ENCODE assay signal across 12 cellular contexts in the genomic region with DNA sequence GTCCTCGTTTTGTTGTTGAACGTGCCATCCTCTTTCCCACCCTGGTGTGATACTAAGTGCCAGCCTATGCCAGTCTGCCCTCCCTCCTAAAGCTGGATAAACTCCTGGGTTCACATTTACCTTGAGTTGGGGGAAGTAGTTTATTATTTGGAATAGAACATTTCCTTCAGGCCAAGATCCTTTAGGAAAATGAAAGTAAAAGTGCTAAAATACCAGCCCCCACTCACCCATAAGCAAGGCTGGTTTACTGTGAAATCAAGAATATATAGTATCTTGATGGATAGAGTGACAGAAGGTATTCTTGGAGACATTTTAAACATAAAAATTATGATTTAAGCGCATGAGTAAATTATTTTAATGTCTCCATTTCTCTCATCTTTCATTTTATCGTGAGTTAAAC. TPM values are rescaled to one million over a fixed set of nuclear protein-coding genes. Genes with fewer than 3 reads are reported as not detected.
DNase-seq lines count a peak whose midpoint lies in the region; TF ChIP-seq lines count a peak whose summit lies in the region.
"Had no signal": no experiment of that assay in that cellular context is flagged by ENCODE, and none has a peak within 500 bp of the region (broad histone marks: within the 10 kb centered on the region; RNA-seq: fewer than 3 reads in every experiment).

No MANE protein-coding gene starts in this region.

- H3K27ac ChIP-seq in SU-DHL-6 (ENCODE audit: low read depth, low read length) (peak overlapping the region; percentile 35), skin epidermis (peak overlapping the region in 12 of 21 experiments; percentile 5 to 45 (median 19)), mesendoderm (ENCODE audit: low read depth, low read length) (no peak overlapping the region)
- H3K27ac ChIP-seq: BLaER1, neutrophil had no signal

- H3K36me3 Mint-ChIP-seq in activated T-cell treated with anti-CD3 and anti-CD28 coated beads, Interleukin-2, amount 50 U/mL, for 24 hours (ENCODE audit: low read depth), result no peaks in the 10 kb centered on the region
- H3K36me3 Mint-ChIP-seq in progenitor cell of endocrine pancreas (ENCODE audit: insufficient read depth), result peaks cover 23% of the 10 kb centered on the region

- DNase-seq in AG10803 (ENCODE audit: low read depth) (no peak), fibroblast of villous mesenchyme (ENCODE audit: low read depth) (peak; percentile 63), kidney tubule cell (ENCODE audit: low spot score) (no peak), progenitor cell of endocrine pancreas (ENCODE audit: low spot score, unreplicated experiment) (no peak), mesendoderm (no peak)
- no peak for DNase-seq in activated T-cell treated with anti-CD3 and anti-CD28 coated beads, Interleukin-2, amount 50 U/mL, for 24 hours
- DNase-seq: NCI-H446; stimulated activated CD4-positive, alpha-beta T cell treated with anti-CD3 and anti-CD28 coated beads, Interleukin-4, amount 100 ng/mL, for 1 hour had no signal

- H3K27me3 ChIP-seq in SU-DHL-6 (ENCODE audit: low read length) (no peaks in the 10 kb centered on the region), mesendoderm (ENCODE audit: insufficient read depth, low read length, poor library complexity) (no peaks in the 10 kb centered on the region)

- H3K4me2 ChIP-seq in SU-DHL-6 (ENCODE audit: low read depth, low read length, poor library complexity, severe bottlenecking), result peak overlapping the region; percentile 31
- H3K4me2 ChIP-seq in mesendoderm (ENCODE audit: low read length), result no peak overlapping the region
- H3K4me2 ChIP-seq: BLaER1 had no signal

- no peak overlapping the region for H2AFZ ChIP-seq in SU-DHL-6 (ENCODE audit: low read depth, low read length, severe bottlenecking)

- peaks cover 35% of the 10 kb centered on the region for H3K79me2 ChIP-seq in SU-DHL-6 (ENCODE audit: insufficient read depth, low read length)
- peaks cover 68% of the 10 kb centered on the region for H3K79me2 ChIP-seq in mesendoderm (ENCODE audit: control insufficient read depth, insufficient read depth, low read length)

- H3K36me3 ChIP-seq in SU-DHL-6 (ENCODE audit: low read length), result peaks cover 4% of the 10 kb centered on the region; the same call in 1 of the 2 replicates
- no peaks in the 10 kb centered on the region for H3K36me3 ChIP-seq in mesendoderm (ENCODE audit: control insufficient read depth, insufficient read depth, low read length)
- H3K36me3 ChIP-seq: BLaER1, neutrophil had no signal

- no peak overlapping the region for H3K18ac ChIP-seq in mesendoderm (ENCODE audit: low read length)

- H3K56ac ChIP-seq in mesendoderm (ENCODE audit: low read length), result no peak overlapping the region

- peaks cover 21% of the 10 kb centered on the region for H3K79me1 ChIP-seq in mesendoderm (ENCODE audit: low read length)

- H3K4me1 ChIP-seq in mesendoderm (ENCODE audit: control insufficient read depth, low read depth, low read length), result peaks cover 5% of the 10 kb centered on the region

- no peak overlapping the region for H4K5ac ChIP-seq in mesendoderm (ENCODE audit: low read length)

- H3K23ac ChIP-seq in mesendoderm (ENCODE audit: low read length), result no peak overlapping the region

- TF ChIP-seq CTCF in AG10803 (conservative IDR thresholded peaks at IDR 0.05; ENCODE audit: low read length), result no peak
- no peak for TF ChIP-seq CTCF in SU-DHL-6 (IDR thresholded peaks at IDR 0.05; ENCODE audit: insufficient read depth, low read length, poor library complexity, severe bottlenecking)
- no peak for TF ChIP-seq CTCF in fibroblast of villous mesenchyme (IDR thresholded peaks at IDR 0.05; ENCODE audit: insufficient read depth, low read depth, low read length)
- no peak for TF ChIP-seq CTCF in progenitor cell of endocrine pancreas (IDR thresholded peaks at IDR 0.05; ENCODE audit: unreplicated experiment)

- H3K27me3 Mint-ChIP-seq in activated T-cell treated with anti-CD3 and anti-CD28 coated beads, Interleukin-2, amount 50 U/mL, for 24 hours, result peaks cover 19% of the 10 kb centered on the region
- H3K27me3 Mint-ChIP-seq in progenitor cell of endocrine pancreas, result no peaks in the 10 kb centered on the region

- H2BK15ac ChIP-seq in mesendoderm (replicated peaks; ENCODE audit: low read depth), result no peak overlapping the region

- H2BK120ac ChIP-seq in mesendoderm (ENCODE audit: low read depth, low read length), result no peak overlapping the region

- H3K4me3 ChIP-seq in AG10803 (ENCODE audit: low read length), result peak overlapping the region; percentile 31
- no peak overlapping the region for H3K4me3 ChIP-seq in SU-DHL-6 (ENCODE audit: insufficient read depth, low read length, poor library complexity, severe bottlenecking)
- H3K4me3 ChIP-seq in fibroblast of villous mesenchyme (ENCODE audit: low read depth, low read length), result peak overlapping the region; percentile 45
- H3K4me3 ChIP-seq in skin epidermis, result no peak overlapping the region
- H3K4me3 ChIP-seq in mesendoderm (ENCODE audit: low read length), result no peak overlapping the region
- H3K4me3 ChIP-seq: BLaER1 had no signal

- H2BK5ac ChIP-seq in mesendoderm (ENCODE audit: low read length), result no peak overlapping the region

- no peak overlapping the region for H2AK5ac ChIP-seq in mesendoderm (ENCODE audit: low read length)

- WGBS in mesendoderm (ENCODE audit: extremely low coverage, insufficient coverage, low lambda C conversion rate), result no CpG with 5 or more reads among the region's 4 CpGs

- H3K9ac ChIP-seq in SU-DHL-6 (ENCODE audit: low read length), result no peak overlapping the region
- H3K9ac ChIP-seq in mesendoderm (ENCODE audit: low read length), result no peak overlapping the region
- H3K9ac ChIP-seq: BLaER1 had no signal

- H3F3A ChIP-seq in SU-DHL-6 (ENCODE audit: insufficient read depth), result peaks cover 64% of the 10 kb centered on the region

- H3K4me1 Mint-ChIP-seq in activated T-cell treated with anti-CD3 and anti-CD28 coated beads, Interleukin-2, amount 50 U/mL, for 24 hours (ENCODE audit: low read depth), result peaks cover 27% of the 10 kb centered on the region
- H3K4me1 Mint-ChIP-seq in progenitor cell of endocrine pancreas (ENCODE audit: low read depth), result peaks cover 26% of the 10 kb centered on the region

- no peak overlapping the region for H3K4me3 Mint-ChIP-seq in activated T-cell treated with anti-CD3 and anti-CD28 coated beads, Interleukin-2, amount 50 U/mL, for 24 hours
- H3K4me3 Mint-ChIP-seq in progenitor cell of endocrine pancreas (ENCODE audit: low read depth), result no peak overlapping the region

- no peaks in the 10 kb centered on the region for H3K9me3 Mint-ChIP-seq in activated T-cell treated with anti-CD3 and anti-CD28 coated beads, Interleukin-2, amount 50 U/mL, for 24 hours
- H3K9me3 Mint-ChIP-seq in progenitor cell of endocrine pancreas (ENCODE audit: low read depth), result no peaks in the 10 kb centered on the region

- no peak overlapping the region for H3K27ac Mint-ChIP-seq in activated T-cell treated with anti-CD3 and anti-CD28 coated beads, Interleukin-2, amount 50 U/mL, for 24 hours
- H3K27ac Mint-ChIP-seq in progenitor cell of endocrine pancreas, result no peak overlapping the region

- H4K8ac ChIP-seq in mesendoderm (ENCODE audit: low read depth, low read length), result no peak overlapping the region

- no peaks in the 10 kb centered on the region for H3K9me2 ChIP-seq in SU-DHL-6 (replicated peaks; ENCODE audit: insufficient read depth, low read length)

- H3K9me3 ChIP-seq in SU-DHL-6 (ENCODE audit: insufficient read depth, low read length), result no peaks in the 10 kb centered on the region
- H3K9me3 ChIP-seq: BLaER1, neutrophil had no signal

- no peak overlapping the region for H3K4ac ChIP-seq in mesendoderm (ENCODE audit: low read depth, low read length)

- no peaks in the 10 kb centered on the region for H4K20me1 ChIP-seq in SU-DHL-6 (ENCODE audit: low read depth, low read length)

RNA-seq across cellular contexts. Expression of a gene that starts 27.1 kb away (rescaled TPM):
- total RNA-seq in fibroblast of villous mesenchyme (45.1 and 45.8 TPM in 2 replicates), progenitor cell of endocrine pancreas (184 and 190 TPM in 2 replicates)
- 91.0 TPM for polyA plus RNA-seq in mesendoderm (2013, experiment 1 of 2)
- 94.4 TPM for polyA plus RNA-seq in mesendoderm (2013, experiment 2 of 2)

Comparison
In these comparisons a context has a peak if more than half of its experiments do, and no peak if none do; other contexts are left out.
1. H3K4me3 ChIP-seq: peak in AG10803 (single experiment) and fibroblast of villous mesenchyme (single experiment); none in SU-DHL-6 (single experiment), skin epidermis (0 of 7) and mesendoderm (single experiment).